In the genomic region with DNA sequence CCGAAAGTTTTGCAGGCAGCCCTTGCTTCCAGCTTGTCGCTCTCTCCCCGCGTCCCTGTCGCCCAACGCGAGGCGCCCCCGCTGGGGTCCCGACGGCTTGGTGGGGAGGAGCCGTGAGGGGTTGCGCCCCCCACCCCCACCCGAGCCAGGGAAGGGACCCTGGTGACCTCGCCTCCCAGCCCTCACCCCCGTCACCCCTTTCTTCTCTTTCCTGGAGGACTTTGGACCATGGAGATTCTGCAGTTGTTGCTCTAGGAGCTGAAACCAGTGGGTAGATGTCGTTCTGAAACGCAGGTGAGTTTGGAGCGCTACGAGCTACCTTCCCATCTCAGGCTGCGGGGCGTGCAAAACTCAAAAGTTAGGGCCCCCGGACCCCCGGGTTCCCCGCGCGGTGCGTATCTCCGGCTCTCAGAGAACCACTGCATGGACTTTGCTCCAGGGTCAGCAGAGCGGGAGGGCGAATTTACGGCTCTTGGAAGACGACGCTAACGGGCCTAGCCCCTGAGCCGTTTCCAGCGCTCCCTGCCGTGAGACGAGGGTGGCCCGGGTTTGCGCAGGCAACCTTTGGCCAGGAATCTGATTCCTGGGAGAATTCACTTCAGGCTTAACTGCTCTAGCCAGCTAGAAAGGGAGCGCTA, we compare ENCODE assay signal across 8 cellular contexts. TPM values are rescaled to one million over a fixed set of nuclear protein-coding genes. Genes with fewer than 3 reads are reported as not detected.
A peak's percentile ranks its signal among the peaks of the same experiment; 100 is the strongest.
DNase-seq lines count a peak whose midpoint lies in the region; ATAC-seq and TF ChIP-seq lines count a peak whose summit lies in the region.

No MANE protein-coding gene starts in this region.

- peak overlapping the region; percentile 84 for H3K9ac ChIP-seq in HUES6 (ENCODE audit: low read length)

- TF ChIP-seq CTCF in VCaP (conservative IDR thresholded peaks at IDR 0.05), result no peak; the same call in 1 of the 2 replicates
- no peak for TF ChIP-seq CTCF in epithelial cell of esophagus (IDR thresholded peaks at IDR 0.05; ENCODE audit: insufficient read depth, low read depth, low read length, missing control alignments)

- peaks cover 12% of the 10 kb centered on the region for H3K27me3 ChIP-seq in HUES6 (ENCODE audit: control insufficient read depth, insufficient read depth, low read length)

- no peak for ATAC-seq in HG03520 (IDR thresholded peaks at IDR 0.05; ENCODE audit: unreplicated experiment)

- peak overlapping the region; percentile 75 for H3K4me3 ChIP-seq in HUES6 (ENCODE audit: low read depth, low read length)
- H3K4me3 ChIP-seq in epithelial cell of esophagus (ENCODE audit: low read length), result peak overlapping the region; percentile 61

- no peaks in the 10 kb centered on the region for H3K9me3 ChIP-seq in HUES6 (ENCODE audit: control insufficient read depth, insufficient read depth, low read depth, low read length)

- H3K27ac ChIP-seq in HUES6 (ENCODE audit: low read depth, low read length) (no peak overlapping the region; the same call in 1 of the 2 replicates), VCaP (peak overlapping the region; percentile 85; the same call in 1 of the 2 replicates)

- DNase-seq in DMS 273 treated with DMSO at 0.1 percent for 48 hours (lab: John Stamatoyannopoulos, UW), result peak; percentile 42
- DNase-seq in epithelial cell of esophagus (ENCODE audit: low read depth), result peak; percentile 42
- DNase-seq in mucosa of gallbladder (ENCODE audit: low spot score), result peak; percentile 24
- peak; percentile 49 for DNase-seq in ureter (ENCODE audit: low spot score)
- no peak for DNase-seq in mesenteric fat pad (ENCODE audit: low spot score)

- H3K4me1 ChIP-seq in HUES6 (ENCODE audit: control insufficient read depth, insufficient read depth, low read length), result peaks cover 26% of the 10 kb centered on the region

- peaks cover 10% of the 10 kb centered on the region for H3K36me3 ChIP-seq in HUES6 (ENCODE audit: control insufficient read depth, insufficient read depth, low read length)

RNA-seq across cellular contexts. Expression of a gene that starts 0.7 kb away (rescaled TPM):
- total RNA-seq in mucosa of gallbladder, result 16.3 TPM
- total RNA-seq in ureter, result 31.6 TPM
- total RNA-seq in mesenteric fat pad, result 23.8 TPM
